Comparison of ENCODE assay signal across 10 cellular contexts in the genomic region with DNA sequence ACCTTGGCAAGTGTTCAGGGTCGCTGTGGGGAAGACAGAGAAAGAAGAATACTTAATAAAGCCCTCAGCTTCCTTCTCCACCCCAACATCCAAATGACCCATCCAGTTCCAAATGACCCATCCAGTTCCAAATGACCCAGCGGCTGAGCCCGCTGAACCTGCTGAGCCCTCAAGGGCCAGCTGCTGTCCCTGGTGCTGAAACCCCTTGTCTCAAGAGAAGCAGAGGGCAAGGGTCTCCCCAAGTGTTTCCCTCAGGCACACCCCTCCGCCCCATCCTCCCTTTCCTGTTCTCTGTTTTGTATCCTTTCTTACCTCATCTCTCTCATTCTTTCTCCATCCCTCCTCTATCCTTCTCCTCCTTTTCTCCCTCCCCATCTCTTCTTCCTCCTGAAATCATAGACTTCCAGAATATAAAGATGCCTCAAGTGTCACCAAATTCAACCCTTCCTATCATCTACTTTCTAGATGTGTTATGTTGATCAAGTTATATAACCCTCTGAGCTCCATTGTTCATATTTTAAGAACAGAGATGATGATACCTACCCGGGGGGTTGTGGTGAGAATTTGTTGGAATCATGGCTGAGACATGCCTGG. TPM values are rescaled to one million over a fixed set of nuclear protein-coding genes. Genes with fewer than 3 reads are reported as not detected.
A peak's percentile ranks its signal among the peaks of the same experiment; 100 is the strongest.
DNase-seq lines count a peak whose midpoint lies in the region; ATAC-seq, FAIRE-seq and TF ChIP-seq lines count a peak whose summit lies in the region.
"Had no signal": no experiment of that assay in that cellular context is flagged by ENCODE, and none has a peak within 500 bp of the region (broad histone marks: within the 10 kb centered on the region; RNA-seq: fewer than 3 reads in every experiment).

No MANE protein-coding gene starts in this region.

- BruUV-seq in GM12878 (replicated peaks; lab: Mats Ljungman, UMichigan), result no TSS peak

- CTCF ChIA-PET in GM12878 (lab: Yijun Ruan, JAX), result interaction anchor here (1.6 kb wide), 1 partner anchor 17 kb away, joined by 3 read pairs; no protein-coding TSS in a partner anchor

- SMC1A ChIA-PET in GM12878 (lab: Charles Lee; ENCODE audit: uncharacterized antibody, unreplicated experiment), result interaction anchor here (0.9 kb wide), 1 partner anchor 42 kb away, joined by 3 read pairs; no protein-coding TSS in a partner anchor

- in situ Hi-C loops in KBM-7 (cut with MboI; ENCODE audit: low pct_unique_long_range_greater_than_20kb, low sequenced_read_pairs) (no loop called here), GM12878 (cut with MboI) (no loop called here)

- TF ChIP-seq CTCF in GM12878 (IDR thresholded peaks at IDR 0.05 in 2 of 3, conservative IDR thresholded peaks at IDR 0.05 in 1 of 3; ENCODE audit: control insufficient read depth in 2 of 3, extremely low read depth in 1 of 3, insufficient read depth in 1 of 3, low read depth in 3 of 3, low read length in 3 of 3) (no peak), upper lobe of left lung (IDR thresholded peaks at IDR 0.05) (no peak)

- H3K79me1 ChIP-seq in mesendoderm (ENCODE audit: low read length), result no peaks in the 10 kb centered on the region

- H3K4me2 ChIP-seq in GM12878 (ENCODE audit: control insufficient read depth, insufficient read depth), result no peak overlapping the region
- H3K4me2 ChIP-seq in mesendoderm (ENCODE audit: low read length), result no peak overlapping the region

- H3K56ac ChIP-seq in mesendoderm (ENCODE audit: low read length), result no peak overlapping the region

- H4K20me1 ChIP-seq in GM12878 (ENCODE audit: control insufficient read depth, insufficient read depth), result no peaks in the 10 kb centered on the region; the same call in 1 of the 2 replicates

- WGBS in GM12878 (ENCODE audit: insufficient coverage, insufficient replicate concordance, low lambda C conversion rate, missing lambda C conversion rate), result 17% methylated on average over 5 of the region's 5 CpGs
- WGBS in mesendoderm (ENCODE audit: extremely low coverage, insufficient coverage, low lambda C conversion rate), result no CpG with 5 or more reads among the region's 5 CpGs
- 34 to 38% methylated on average over 5 of the region's 5 CpGs for WGBS in upper lobe of left lung, 2 donors

- no peak overlapping the region for H3K23ac ChIP-seq in mesendoderm (ENCODE audit: low read length)

- no peaks in the 10 kb centered on the region for H3K9me3 ChIP-seq in GM12878 (replicated peaks; ENCODE audit: control insufficient read depth, insufficient read depth, low read length)
- no peaks in the 10 kb centered on the region for H3K9me3 ChIP-seq in upper lobe of left lung

- FAIRE-seq in GM12878 (lab: Jason Lieb, UNC), result no peak

- H3K79me2 ChIP-seq in GM12878 (ENCODE audit: control insufficient read depth, insufficient read depth, low read length) (no peaks in the 10 kb centered on the region), mesendoderm (ENCODE audit: control insufficient read depth, insufficient read depth, low read length) (no peaks in the 10 kb centered on the region)

- H3K4ac ChIP-seq in mesendoderm (ENCODE audit: low read depth, low read length), result no peak overlapping the region

- no peak overlapping the region for H2AK5ac ChIP-seq in mesendoderm (ENCODE audit: low read length)

- no peak for TF ChIP-seq POLR2A in GM12878 (IDR thresholded peaks at IDR 0.05; ENCODE audit: low read depth, low read length)
- TF ChIP-seq POLR2A in upper lobe of left lung (IDR thresholded peaks at IDR 0.05), result no peak

- no peaks in the 10 kb centered on the region for H3K36me3 ChIP-seq in GM12878 (ENCODE audit: control insufficient read depth in 2 of 2, insufficient read depth in 2 of 2, low read length in 1 of 2)
- H3K36me3 ChIP-seq in mesendoderm (ENCODE audit: control insufficient read depth, insufficient read depth, low read length), result no peaks in the 10 kb centered on the region
- no peaks in the 10 kb centered on the region for H3K36me3 ChIP-seq in upper lobe of left lung

- H2BK15ac ChIP-seq in mesendoderm (replicated peaks; ENCODE audit: low read depth), result no peak overlapping the region

- DNase-seq in activated CD4-positive, alpha-beta T cell treated with anti-CD3 and anti-CD28 coated beads for 48 hours, result peak; percentile 33
- no peak for DNase-seq in activated CD4-positive, alpha-beta T cell treated with anti-CD3 and anti-CD28 coated beads for 4 hours
- DNase-seq in KBM-7, result peak; percentile 39
- no peak for DNase-seq in GM12878 (ENCODE audit: low read depth, low spot score)
- DNase-seq in mesendoderm, result peak; percentile 72
- no peak for DNase-seq in NCI-H774 (lab: John Stamatoyannopoulos, UW)
- DNase-seq in upper lobe of left lung, result no peak
- DNase-seq: NCI-H1048 had no signal

- no peak overlapping the region for H4K5ac ChIP-seq in mesendoderm (ENCODE audit: low read length)

- no peak for TF ChIP-seq RAD21 in GM12878 (IDR thresholded peaks at IDR 0.05; ENCODE audit: insufficient read depth, low read depth, low read length)

- no peak for ATAC-seq in GM12878
- ATAC-seq in upper lobe of left lung (ENCODE audit: low FRiP score in 2 of 2), result no peak
- no peak for ATAC-seq in HG02885 (IDR thresholded peaks at IDR 0.05; ENCODE audit: poor library complexity, unreplicated experiment)

- H3K27me3 ChIP-seq in GM12878 (replicated peaks in 1 of 2; ENCODE audit: control insufficient read depth in 2 of 2, insufficient read depth in 2 of 2, low read length in 1 of 2) (peaks cover 2 to 4% of the 10 kb centered on the region in 2 experiments; a peak in 3 of 4 replicates), mesendoderm (ENCODE audit: insufficient read depth, low read length, poor library complexity) (no peaks in the 10 kb centered on the region), upper lobe of left lung (no peaks in the 10 kb centered on the region)

- POLR2A ChIA-PET in GM12878 (lab: Charles Lee), result no interaction called here

- H3K27ac ChIP-seq in GM12878 (ENCODE audit: control insufficient read depth, insufficient read depth) (no peak overlapping the region), mesendoderm (ENCODE audit: low read depth, low read length) (no peak overlapping the region), upper lobe of left lung (no peak overlapping the region)

- H2BK120ac ChIP-seq in mesendoderm (ENCODE audit: low read depth, low read length), result no peak overlapping the region

- RAD21 ChIA-PET in GM12878 (lab: Charles Lee; ENCODE audit: unreplicated experiment), result no interaction called here

- no peaks in the 10 kb centered on the region for H3K4me1 ChIP-seq in GM12878 (ENCODE audit: control insufficient read depth, insufficient read depth, low read length)
- H3K4me1 ChIP-seq in mesendoderm (ENCODE audit: control insufficient read depth, low read depth, low read length), result peaks cover 3% of the 10 kb centered on the region
- no peaks in the 10 kb centered on the region for H3K4me1 ChIP-seq in upper lobe of left lung

- H4K8ac ChIP-seq in mesendoderm (ENCODE audit: low read depth, low read length), result no peak overlapping the region

- TF ChIP-seq EP300 in GM12878 (IDR thresholded peaks at IDR 0.05; ENCODE audit: borderline replicate concordance in 1 of 2, control insufficient read depth in 1 of 2, low read depth in 2 of 2, low read length in 2 of 2) (no peak), upper lobe of left lung (IDR thresholded peaks at IDR 0.05) (no peak)

- H2AFZ ChIP-seq in GM12878 (ENCODE audit: control insufficient read depth, low read depth, low read length), result no peak overlapping the region

- intact Hi-C loops in GM12878 (cut with micrococcal nuclease; ENCODE audit: unreplicated experiment), result no loop called here

- H2BK5ac ChIP-seq in mesendoderm (ENCODE audit: low read length), result no peak overlapping the region

- H3K4me3 ChIP-seq in GM12878, result no peak overlapping the region
- no peak overlapping the region for H3K4me3 ChIP-seq in mesendoderm (ENCODE audit: low read length)
- no peak overlapping the region for H3K4me3 ChIP-seq in upper lobe of left lung

- no peak overlapping the region for H3K18ac ChIP-seq in mesendoderm (ENCODE audit: low read length)

- no peak overlapping the region for H3K9ac ChIP-seq in GM12878 (ENCODE audit: control insufficient read depth, insufficient read depth, low read length)
- no peak overlapping the region for H3K9ac ChIP-seq in mesendoderm (ENCODE audit: low read length)

TF ChIP-seq in GM12878, 131 proteins besides CTCF, POLR2A, EP300 and RAD21 (continues in another document):
- TF ChIP-seq USF1 (IDR thresholded peaks at IDR 0.05; ENCODE audit: borderline replicate concordance, extremely low read length, insufficient read depth, low read depth, low read length), result no peak

RNA-seq across cellular contexts. Expression of gene CCDC33, which starts 29.0 kb away (rescaled TPM):
- total RNA-seq in GM12878 (2013; cell fraction: nucleolus; rRNA removed), result 0.69 TPM in 1 of 2 replicates, not detected in the other
- total RNA-seq in GM12878 (2014; rRNA removed) (2.6 and 2.9 TPM in 2 replicates), GM12878 (2014; rRNA removed; fragmentation: Illumina TruSeq; extraction: Trizol) (4.4 and 4.8 TPM in 2 replicates), GM12878 (2021) (4.1 and 4.9 TPM in 2 replicates), upper lobe of left lung (10 to 100 TPM in 1 of 6 donors, 1 to 10 TPM in 4, not detected in 1; 3.8 to 43.4 (median 4.2) TPM)
- 0.62 TPM for polyA plus RNA-seq in GM12878 (2011; ENCODE audit: low read depth)
- polyA plus RNA-seq in GM12878 (2011; rRNA removed) (0.36 and 0.57 TPM in 2 replicates), GM12878 (2014; fragmentation: Illumina TruSeq; extraction: Trizol) (3.1 and 3.2 TPM in 2 replicates), GM12878 (2014; fragmentation: Nextera tagmentation; extraction: Ambion mirVana) (1 to 10 TPM; 3.0 to 5.4 TPM), GM12878 (2014; rRNA removed) (4.1 and 6.0 TPM in 2 replicates), GM12878 (2016; fragmentation: Nextera tagmentation; extraction: Ambion mirVana) (1 to 10 TPM; 4.7 to 5.8 TPM)
- polyA plus RNA-seq in GM12878 (2011; cell fraction: cytosol; rRNA removed), result 0.61 and 0.72 TPM in 2 replicates
- polyA plus RNA-seq in GM12878 (2011; cell fraction: nucleus; rRNA removed), result 0.76 and 0.88 TPM in 2 replicates
- polyA plus RNA-seq in GM12878 (2012), result 0.22 and 0.47 TPM in 2 replicates
- 0.98 TPM in 1 of 2 replicates, not detected in the other for polyA minus RNA-seq in GM12878 (2011; rRNA and poly(A)+ RNA removed)
- polyA minus RNA-seq in GM12878 (2011; cell fraction: cytosol; rRNA and poly(A)+ RNA removed), result not detected in 2 replicates
- 0.67 TPM in 1 of 2 replicates, not detected in the other for polyA minus RNA-seq in GM12878 (2011; cell fraction: nucleus; rRNA and poly(A)+ RNA removed)
- 1.7 TPM for polyA plus RNA-seq in mesendoderm (2013, experiment 1 of 2)
- 1.6 TPM for polyA plus RNA-seq in mesendoderm (2013, experiment 2 of 2)
- polyA plus RNA-seq: AG04450 had no signal

Comparison
In these comparisons a context has a peak if more than half of its experiments do, and no peak if none do; other contexts are left out.
1. DNase-seq: peak in activated CD4-positive, alpha-beta T cell treated with anti-CD3 and anti-CD28 coated beads for 48 hours (single experiment), KBM-7 (single experiment) and mesendoderm (single experiment); none in activated CD4-positive, alpha-beta T cell treated with anti-CD3 and anti-CD28 coated beads for 4 hours (0 of 2), GM12878 (single experiment), NCI-H774 (single experiment) and upper lobe of left lung (0 of 2).